19 cellular contexts compared by ENCODE assay signal in the genomic region with DNA sequence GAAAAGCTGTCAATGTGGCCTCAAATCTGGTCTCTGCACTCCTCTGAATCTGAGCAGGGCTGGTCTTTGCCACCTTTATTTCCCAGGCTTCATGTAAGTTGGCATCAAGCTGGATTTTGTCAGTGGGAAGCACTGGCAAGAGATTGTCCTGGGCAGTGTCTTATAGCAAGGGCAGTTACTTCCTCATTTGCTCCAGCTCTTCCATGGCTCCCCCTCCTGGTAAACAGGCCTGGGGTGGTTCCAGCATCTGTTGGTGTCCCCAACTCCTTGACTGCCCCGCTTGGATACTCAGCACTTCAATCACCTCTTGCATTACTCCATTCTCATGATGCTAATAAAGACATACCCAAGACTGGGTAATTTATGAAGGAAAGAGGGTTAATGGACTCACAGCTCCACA.
"Had no signal": no experiment of that assay in that cellular context is flagged by ENCODE, and none has a peak within 500 bp of the region (broad histone marks: within the 10 kb centered on the region; RNA-seq: fewer than 3 reads in every experiment).

No MANE protein-coding gene starts in this region.

- DNase-seq: activated CD4-positive, alpha-beta T cell treated with anti-CD3 and anti-CD28 coated beads for 1 hour; activated CD4-positive, alpha-beta T cell treated with anti-CD3 and anti-CD28 coated beads, Interleukin-2, amount 50 U/mL, for 1 hour; activated CD8-positive, alpha-beta T cell treated with anti-CD3 and anti-CD28 coated beads for 36 hours; activated gamma-delta T cell treated with Interleukin-2 at 50 U/mL for 16 hours; activated naive CD4-positive, alpha-beta T cell treated with anti-CD3 and anti-CD28 coated beads, Interleukin-2, amount 50 U/mL, for 16 hours; activated T-cell treated with anti-CD3 and anti-CD28 coated beads, Interleukin-2, amount 50 U/mL, for 4 hours; amniotic stem cell; brain microvascular endothelial cell; caudate nucleus; cortex of kidney; effector memory CD8-positive, alpha-beta T cell; erythroblast; islet precursor cell; left ventricle myocardium inferior; right lobe of liver; stimulated activated CD4-positive, alpha-beta T cell treated with anti-CD3 and anti-CD28 coated beads, Interleukin-4, amount 100 ng/mL, for 1 hour; trophoblast cell had no signal

- ATAC-seq: activated CD8-positive, alpha-beta T cell treated with anti-CD3 and anti-CD28 coated beads for 36 hours; activated T-cell treated with anti-CD3 and anti-CD28 coated beads, Interleukin-2, amount 50 U/mL, for 4 hours; activated T-helper 17 cell treated with anti-CD3 and anti-CD28 coated beads, Interleukin-2, amount 50 U/mL, for 72 hours; effector memory CD8-positive, alpha-beta T cell; gastroesophageal sphincter; right lobe of liver had no signal
